8 cellular contexts compared by ENCODE assay signal in genomic region chr4:88523325-88524129, GRCh38. TPM values are rescaled to one million over a fixed set of nuclear protein-coding genes. Genes with fewer than 3 reads are reported as not detected.
DNase-seq lines count a peak whose midpoint lies in the region; ATAC-seq and TF ChIP-seq lines count a peak whose summit lies in the region.

A gene with protein sequence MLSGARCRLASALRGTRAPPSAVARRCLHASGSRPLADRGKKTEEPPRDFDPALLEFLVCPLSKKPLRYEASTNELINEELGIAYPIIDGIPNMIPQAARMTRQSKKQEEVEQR (minus strand): TSS chr4:88523776. CDS start chr4:88523700, 76 bp downstream.

- no peak for TF ChIP-seq CTCF in GM12875 (IDR thresholded peaks at IDR 0.05; ENCODE audit: borderline replicate concordance, insufficient read depth, low read depth, low read length)
- TF ChIP-seq CTCF in parathyroid adenoma (IDR thresholded peaks at IDR 0.05) = no peak
- TF ChIP-seq CTCF in tibial artery (IDR thresholded peaks at IDR 0.05) = no peak

- peak within 1 kb of the TSS; percentile 91 for H3K9ac ChIP-seq in parathyroid adenoma

- peak; percentile 89 for ATAC-seq in HG02759 (IDR thresholded peaks at IDR 0.05; ENCODE audit: unreplicated experiment)
- peak; percentile 92 for ATAC-seq in activated naive CD8-positive, alpha-beta T cell treated with anti-CD3 and anti-CD28 coated beads, Interleukin-2, amount 50 U/mL, for 24 hours
- peak; percentile 98 for ATAC-seq in Right ventricle myocardium superior (ENCODE audit: poor library complexity)

- intact Hi-C loops in Right ventricle myocardium superior (cut with DNase I) (no loop called here), tibial artery (cut with DNase I; ENCODE audit: low total_unique reads) (loop anchor here (5.0 kb wide), 1 partner anchor 69 kb away; the partner anchor contains the start of gene HERC3)

- H3K4me2 ChIP-seq in parathyroid adenoma (ENCODE audit: low read length) = peak within 1 kb of the TSS; percentile 75

- H2AFZ ChIP-seq in parathyroid adenoma = peak within 1 kb of the TSS; percentile 97

- no peaks in the 10 kb centered on the region for H3K79me2 ChIP-seq in parathyroid adenoma

- H3K4me3 Mint-ChIP-seq in activated naive CD8-positive, alpha-beta T cell treated with anti-CD3 and anti-CD28 coated beads, Interleukin-2, amount 50 U/mL, for 24 hours = peak within 1 kb of the TSS; percentile 94

- H3K9me3 ChIP-seq in parathyroid adenoma (ENCODE audit: control insufficient read depth, low read length) (no peaks in the 10 kb centered on the region), tibial artery (no peaks in the 10 kb centered on the region)

- peak within 1 kb of the TSS; percentile 92 for H3K4me3 ChIP-seq in GM12875 (ENCODE audit: low read depth, low read length)
- peak within 1 kb of the TSS; percentile 78 for H3K4me3 ChIP-seq in parathyroid adenoma (ENCODE audit: low read depth, low read length)
- peak within 1 kb of the TSS; percentile 77 to 86 for H3K4me3 ChIP-seq in tibial artery

- H3K27ac ChIP-seq in parathyroid adenoma (peak within 1 kb of the TSS; percentile 89), tibial artery (peak within 1 kb of the TSS; percentile 83 to 91)

- no peaks in the 10 kb centered on the region for H3K27me3 ChIP-seq in parathyroid adenoma (ENCODE audit: control insufficient read depth, insufficient read depth, low read length)
- no peaks in the 10 kb centered on the region for H3K27me3 ChIP-seq in tibial artery

- no peaks in the 10 kb centered on the region for H3K27me3 Mint-ChIP-seq in activated naive CD8-positive, alpha-beta T cell treated with anti-CD3 and anti-CD28 coated beads, Interleukin-2, amount 50 U/mL, for 24 hours

- H3K4me1 ChIP-seq in parathyroid adenoma (peaks cover 7% of the 10 kb centered on the region), tibial artery (peaks cover 0 to 31% (median 20%) of the 10 kb centered on the region in 4 donors)

- peak; percentile 75 for DNase-seq in NCI-H128 (lab: John Stamatoyannopoulos, UW; ENCODE audit: unreplicated experiment)
- DNase-seq in SW 1271 (lab: John Stamatoyannopoulos, UW) = peak; percentile 67 to 84
- peak; percentile 86 for DNase-seq in activated naive CD8-positive, alpha-beta T cell treated with anti-CD3 and anti-CD28 coated beads, Interleukin-2, amount 50 U/mL, for 24 hours
- peak; percentile 98 for DNase-seq in Right ventricle myocardium superior
- DNase-seq in tibial artery = peak; percentile 98

- peak within 1 kb of the TSS; percentile 92 for H3K27ac Mint-ChIP-seq in activated naive CD8-positive, alpha-beta T cell treated with anti-CD3 and anti-CD28 coated beads, Interleukin-2, amount 50 U/mL, for 24 hours

- peaks cover 16% of the 10 kb centered on the region for H3K36me3 Mint-ChIP-seq in activated naive CD8-positive, alpha-beta T cell treated with anti-CD3 and anti-CD28 coated beads, Interleukin-2, amount 50 U/mL, for 24 hours (ENCODE audit: low read depth)

- H3K36me3 ChIP-seq in parathyroid adenoma (ENCODE audit: control insufficient read depth, insufficient read depth, low read length) (no peaks in the 10 kb centered on the region), tibial artery (peaks cover 0 to 18% (median 8%) of the 10 kb centered on the region in 3 donors)

- H3K4me1 Mint-ChIP-seq in activated naive CD8-positive, alpha-beta T cell treated with anti-CD3 and anti-CD28 coated beads, Interleukin-2, amount 50 U/mL, for 24 hours = peaks cover 26% of the 10 kb centered on the region

- H3K9me3 Mint-ChIP-seq in activated naive CD8-positive, alpha-beta T cell treated with anti-CD3 and anti-CD28 coated beads, Interleukin-2, amount 50 U/mL, for 24 hours = no peaks in the 10 kb centered on the region

RNA-seq across cellular contexts. Expression of the gene that starts here (rescaled TPM):
- 51.5 TPM for total RNA-seq in Right ventricle myocardium superior

Comparison
In these comparisons a context has a peak if more than half of its experiments do, and no peak if none do; other contexts are left out.
1. Peak in every context shown above with its lines: DNase-seq, ATAC-seq, H3K4me3 ChIP-seq and H3K27ac ChIP-seq.